In the genomic region with DNA sequence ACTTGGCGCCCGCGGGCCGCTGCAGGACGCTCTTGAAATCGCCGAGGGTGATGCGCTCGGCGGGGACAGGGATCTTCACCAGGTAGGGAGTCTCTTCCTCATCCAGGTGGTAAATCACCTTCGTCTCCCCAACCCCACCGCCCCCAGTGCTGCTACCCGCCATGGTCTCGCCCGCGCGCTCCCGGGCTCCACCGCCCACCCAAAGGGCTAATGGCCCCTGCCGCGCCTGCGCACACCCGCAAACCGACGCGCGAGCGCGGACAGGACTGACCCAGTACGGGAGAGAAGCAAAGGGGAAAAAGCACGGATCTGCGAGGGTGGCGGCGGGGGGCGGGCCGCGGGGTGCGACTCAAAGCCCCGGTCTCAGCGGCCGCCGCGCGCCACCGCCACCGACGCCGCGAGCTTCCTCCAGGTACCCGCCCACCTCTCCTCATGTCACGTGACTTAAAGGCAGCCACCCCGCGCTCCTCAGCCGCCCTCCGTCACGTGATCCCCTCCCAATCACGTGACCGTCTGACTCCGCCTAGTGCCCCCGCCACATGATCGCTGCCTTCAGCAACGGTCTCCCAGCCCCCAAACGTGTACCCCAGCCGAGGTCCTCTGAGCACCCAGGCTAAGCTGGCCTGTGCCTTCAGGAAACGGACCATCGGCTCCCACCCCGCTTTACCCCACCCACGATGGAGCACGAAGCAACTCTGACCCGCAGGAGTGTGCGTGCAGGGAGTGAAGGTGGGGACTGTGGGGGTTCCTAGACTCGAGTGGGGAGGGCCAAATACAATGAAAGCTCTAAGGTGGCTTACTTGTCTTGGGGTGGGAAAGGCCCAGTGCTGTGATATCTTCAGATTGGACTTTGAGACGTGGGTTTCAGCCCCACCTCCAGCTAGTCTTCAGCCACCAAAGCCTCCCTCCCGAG, we compare ENCODE assay signal across 1 cellular context.
TF ChIP-seq lines count a peak whose summit lies in the region.

Gene DVL2 (minus strand): TSS at position 418 of the 913 bp plus-strand sequence. CDS start 255 bp downstream, at position 163.

TF ChIP-seq in HepG2, 621 proteins besides CTCF, POLR2A, EP300 and RAD21 (continued from another document and continues in another):
- TF ChIP-seq, protein P1, sequence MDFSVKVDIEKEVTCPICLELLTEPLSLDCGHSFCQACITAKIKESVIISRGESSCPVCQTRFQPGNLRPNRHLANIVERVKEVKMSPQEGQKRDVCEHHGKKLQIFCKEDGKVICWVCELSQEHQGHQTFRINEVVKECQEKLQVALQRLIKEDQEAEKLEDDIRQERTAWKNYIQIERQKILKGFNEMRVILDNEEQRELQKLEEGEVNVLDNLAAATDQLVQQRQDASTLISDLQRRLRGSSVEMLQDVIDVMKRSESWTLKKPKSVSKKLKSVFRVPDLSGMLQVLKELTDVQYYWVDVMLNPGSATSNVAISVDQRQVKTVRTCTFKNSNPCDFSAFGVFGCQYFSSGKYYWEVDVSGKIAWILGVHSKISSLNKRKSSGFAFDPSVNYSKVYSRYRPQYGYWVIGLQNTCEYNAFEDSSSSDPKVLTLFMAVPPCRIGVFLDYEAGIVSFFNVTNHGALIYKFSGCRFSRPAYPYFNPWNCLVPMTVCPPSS (IDR thresholded peaks at IDR 0.05): peak; percentile 100
- TF ChIP-seq PAX8 (CRISPR knock-in tag; IDR thresholded peaks at IDR 0.05; ENCODE audit: borderline replicate concordance) (0 out of 2 replicates have a peak, but pooled peaks have one; percentile 8), MXD4 (CRISPR knock-in tag; IDR thresholded peaks at IDR 0.05) (peak; percentile 92), ZNF878 (CRISPR knock-in tag; IDR thresholded peaks at IDR 0.05) (no peak; the same call in 1 of the 2 replicates), MYC (CRISPR knock-in tag; IDR thresholded peaks at IDR 0.05; ENCODE audit: borderline replicate concordance) (peak; percentile 93), SIX1 (CRISPR knock-in tag; IDR thresholded peaks at IDR 0.05; ENCODE audit: borderline replicate concordance) (no peak), SRSF1 (optimal IDR thresholded peaks at IDR 0.05; ENCODE audit: low read depth, low read length) (peak; percentile 75), HOXA9 (CRISPR knock-in tag; IDR thresholded peaks at IDR 0.05; ENCODE audit: borderline replicate concordance) (peak; percentile 29; the same call in 1 of the 2 replicates), PHF21A (CRISPR knock-in tag; IDR thresholded peaks at IDR 0.05) (no peak; the same call in 1 of the 2 replicates), SCMH1 (CRISPR knock-in tag; IDR thresholded peaks at IDR 0.05; ENCODE audit: borderline replicate concordance) (no peak), ZNF891 (CRISPR knock-in tag; IDR thresholded peaks at IDR 0.05) (peak; percentile 58; the same call in 1 of the 2 replicates), HDAC6 (IDR thresholded peaks at IDR 0.05; ENCODE audit: low read depth, low read length) (no peak), ZNF563 (CRISPR knock-in tag; IDR thresholded peaks at IDR 0.05) (peak; percentile 53; the same call in 1 of the 2 replicates), SIN3B (IDR thresholded peaks at IDR 0.05; ENCODE audit: low read length) (peak; percentile 73; the same call in 1 of the 2 replicates), ZNF33A (CRISPR knock-in tag; IDR thresholded peaks at IDR 0.05; ENCODE audit: borderline replicate concordance) (no peak), RFXAP (CRISPR knock-in tag; IDR thresholded peaks at IDR 0.05; ENCODE audit: borderline replicate concordance) (peak; percentile 88; the same call in 1 of the 2 replicates), RORA (CRISPR knock-in tag; IDR thresholded peaks at IDR 0.05) (no peak), PBX2 (CRISPR knock-in tag; IDR thresholded peaks at IDR 0.05) (no peak), CREM (IDR thresholded peaks at IDR 0.05) (peak; percentile 21; the same call in 1 of the 2 replicates), CREM (CRISPR knock-in tag; IDR thresholded peaks at IDR 0.05) (no peak), KDM1A (CRISPR knock-in tag; IDR thresholded peaks at IDR 0.05) (no peak), YEATS4 (CRISPR knock-in tag; IDR thresholded peaks at IDR 0.05; ENCODE audit: borderline replicate concordance) (peak; percentile 94), ISL2 (CRISPR knock-in tag; IDR thresholded peaks at IDR 0.05) (peak; percentile 56; the same call in 1 of the 2 replicates), CBFB (CRISPR knock-in tag; IDR thresholded peaks at IDR 0.05) (peak; percentile 80; the same call in 1 of the 2 replicates), MZF1 (CRISPR knock-in tag; IDR thresholded peaks at IDR 0.05; ENCODE audit: borderline replicate concordance) (no peak), HMGXB4 (CRISPR knock-in tag; IDR thresholded peaks at IDR 0.05; ENCODE audit: borderline replicate concordance in 1 of 2, low read depth in 1 of 2) (peak; percentile 67 to 80; a peak in 2 of 4 replicates), AFF4 (CRISPR knock-in tag; IDR thresholded peaks at IDR 0.05) (no peak), ATRX (CRISPR knock-in tag; IDR thresholded peaks at IDR 0.05; ENCODE audit: borderline replicate concordance) (no peak), ZNF577 (CRISPR knock-in tag; IDR thresholded peaks at IDR 0.05; ENCODE audit: borderline replicate concordance, low read depth) (no peak), FOXA3 (CRISPR knock-in tag; IDR thresholded peaks at IDR 0.05) (peak; percentile 55; the same call in 1 of the 2 replicates)
- TF ChIP-seq, protein P2, sequence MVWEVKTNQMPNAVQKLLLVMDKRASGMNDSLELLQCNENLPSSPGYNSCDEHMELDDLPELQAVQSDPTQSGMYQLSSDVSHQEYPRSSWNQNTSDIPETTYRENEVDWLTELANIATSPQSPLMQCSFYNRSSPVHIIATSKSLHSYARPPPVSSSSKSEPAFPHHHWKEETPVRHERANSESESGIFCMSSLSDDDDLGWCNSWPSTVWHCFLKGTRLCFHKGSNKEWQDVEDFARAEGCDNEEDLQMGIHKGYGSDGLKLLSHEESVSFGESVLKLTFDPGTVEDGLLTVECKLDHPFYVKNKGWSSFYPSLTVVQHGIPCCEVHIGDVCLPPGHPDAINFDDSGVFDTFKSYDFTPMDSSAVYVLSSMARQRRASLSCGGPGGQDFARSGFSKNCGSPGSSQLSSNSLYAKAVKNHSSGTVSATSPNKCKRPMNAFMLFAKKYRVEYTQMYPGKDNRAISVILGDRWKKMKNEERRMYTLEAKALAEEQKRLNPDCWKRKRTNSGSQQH (CRISPR knock-in tag; IDR thresholded peaks at IDR 0.05; ENCODE audit: low read depth): peak; percentile 92; the same call in 1 of the 2 replicates
- TF ChIP-seq, protein P3, sequence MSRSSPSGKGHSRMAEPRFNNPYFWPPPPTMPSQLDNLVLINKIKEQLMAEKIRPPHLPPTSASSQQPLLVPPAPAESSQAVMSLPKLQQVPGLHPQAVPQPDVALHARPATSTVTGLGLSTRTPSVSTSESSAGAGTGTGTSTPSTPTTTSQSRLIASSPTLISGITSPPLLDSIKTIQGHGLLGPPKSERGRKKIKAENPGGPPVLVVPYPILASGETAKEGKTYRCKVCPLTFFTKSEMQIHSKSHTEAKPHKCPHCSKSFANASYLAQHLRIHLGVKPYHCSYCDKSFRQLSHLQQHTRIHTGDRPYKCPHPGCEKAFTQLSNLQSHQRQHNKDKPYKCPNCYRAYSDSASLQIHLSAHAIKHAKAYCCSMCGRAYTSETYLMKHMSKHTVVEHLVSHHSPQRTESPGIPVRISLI (CRISPR knock-in tag; IDR thresholded peaks at IDR 0.05; ENCODE audit: borderline replicate concordance): no peak
- TF ChIP-seq, protein P4, sequence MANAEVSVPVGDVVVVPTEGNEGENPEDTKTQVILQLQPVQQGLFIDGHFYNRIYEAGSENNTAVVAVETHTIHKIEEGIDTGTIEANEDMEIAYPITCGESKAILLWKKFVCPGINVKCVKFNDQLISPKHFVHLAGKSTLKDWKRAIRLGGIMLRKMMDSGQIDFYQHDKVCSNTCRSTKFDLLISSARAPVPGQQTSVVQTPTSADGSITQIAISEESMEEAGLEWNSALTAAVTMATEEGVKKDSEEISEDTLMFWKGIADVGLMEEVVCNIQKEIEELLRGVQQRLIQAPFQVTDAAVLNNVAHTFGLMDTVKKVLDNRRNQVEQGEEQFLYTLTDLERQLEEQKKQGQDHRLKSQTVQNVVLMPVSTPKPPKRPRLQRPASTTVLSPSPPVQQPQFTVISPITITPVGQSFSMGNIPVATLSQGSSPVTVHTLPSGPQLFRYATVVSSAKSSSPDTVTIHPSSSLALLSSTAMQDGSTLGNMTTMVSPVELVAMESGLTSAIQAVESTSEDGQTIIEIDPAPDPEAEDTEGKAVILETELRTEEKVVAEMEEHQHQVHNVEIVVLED (CRISPR knock-in tag; IDR thresholded peaks at IDR 0.05; ENCODE audit: borderline replicate concordance): peak; percentile 72
- TF ChIP-seq, protein P5, sequence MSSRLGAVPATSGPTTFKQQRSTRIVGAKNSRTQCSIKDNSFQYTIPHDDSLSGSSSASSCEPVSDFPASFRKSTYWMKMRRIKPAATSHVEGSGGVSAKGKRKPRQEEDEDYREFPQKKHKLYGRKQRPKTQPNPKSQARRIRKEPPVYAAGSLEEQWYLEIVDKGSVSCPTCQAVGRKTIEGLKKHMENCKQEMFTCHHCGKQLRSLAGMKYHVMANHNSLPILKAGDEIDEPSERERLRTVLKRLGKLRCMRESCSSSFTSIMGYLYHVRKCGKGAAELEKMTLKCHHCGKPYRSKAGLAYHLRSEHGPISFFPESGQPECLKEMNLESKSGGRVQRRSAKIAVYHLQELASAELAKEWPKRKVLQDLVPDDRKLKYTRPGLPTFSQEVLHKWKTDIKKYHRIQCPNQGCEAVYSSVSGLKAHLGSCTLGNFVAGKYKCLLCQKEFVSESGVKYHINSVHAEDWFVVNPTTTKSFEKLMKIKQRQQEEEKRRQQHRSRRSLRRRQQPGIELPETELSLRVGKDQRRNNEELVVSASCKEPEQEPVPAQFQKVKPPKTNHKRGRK (CRISPR knock-in tag; IDR thresholded peaks at IDR 0.05): no peak
- TF ChIP-seq, protein P6, sequence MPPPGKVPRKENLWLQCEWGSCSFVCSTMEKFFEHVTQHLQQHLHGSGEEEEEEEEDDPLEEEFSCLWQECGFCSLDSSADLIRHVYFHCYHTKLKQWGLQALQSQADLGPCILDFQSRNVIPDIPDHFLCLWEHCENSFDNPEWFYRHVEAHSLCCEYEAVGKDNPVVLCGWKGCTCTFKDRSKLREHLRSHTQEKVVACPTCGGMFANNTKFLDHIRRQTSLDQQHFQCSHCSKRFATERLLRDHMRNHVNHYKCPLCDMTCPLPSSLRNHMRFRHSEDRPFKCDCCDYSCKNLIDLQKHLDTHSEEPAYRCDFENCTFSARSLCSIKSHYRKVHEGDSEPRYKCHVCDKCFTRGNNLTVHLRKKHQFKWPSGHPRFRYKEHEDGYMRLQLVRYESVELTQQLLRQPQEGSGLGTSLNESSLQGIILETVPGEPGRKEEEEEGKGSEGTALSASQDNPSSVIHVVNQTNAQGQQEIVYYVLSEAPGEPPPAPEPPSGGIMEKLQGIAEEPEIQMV (CRISPR knock-in tag; IDR thresholded peaks at IDR 0.05; ENCODE audit: low read depth): no peak
- TF ChIP-seq, protein P7, sequence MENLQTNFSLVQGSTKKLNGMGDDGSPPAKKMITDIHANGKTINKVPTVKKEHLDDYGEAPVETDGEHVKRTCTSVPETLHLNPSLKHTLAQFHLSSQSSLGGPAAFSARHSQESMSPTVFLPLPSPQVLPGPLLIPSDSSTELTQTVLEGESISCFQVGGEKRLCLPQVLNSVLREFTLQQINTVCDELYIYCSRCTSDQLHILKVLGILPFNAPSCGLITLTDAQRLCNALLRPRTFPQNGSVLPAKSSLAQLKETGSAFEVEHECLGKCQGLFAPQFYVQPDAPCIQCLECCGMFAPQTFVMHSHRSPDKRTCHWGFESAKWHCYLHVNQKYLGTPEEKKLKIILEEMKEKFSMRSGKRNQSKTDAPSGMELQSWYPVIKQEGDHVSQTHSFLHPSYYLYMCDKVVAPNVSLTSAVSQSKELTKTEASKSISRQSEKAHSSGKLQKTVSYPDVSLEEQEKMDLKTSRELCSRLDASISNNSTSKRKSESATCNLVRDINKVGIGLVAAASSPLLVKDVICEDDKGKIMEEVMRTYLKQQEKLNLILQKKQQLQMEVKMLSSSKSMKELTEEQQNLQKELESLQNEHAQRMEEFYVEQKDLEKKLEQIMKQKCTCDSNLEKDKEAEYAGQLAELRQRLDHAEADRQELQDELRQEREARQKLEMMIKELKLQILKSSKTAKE (CRISPR knock-in tag; IDR thresholded peaks at IDR 0.05; ENCODE audit: borderline replicate concordance): peak; percentile 74
